1 cellular context compared by ENCODE assay signal in the genomic region with DNA sequence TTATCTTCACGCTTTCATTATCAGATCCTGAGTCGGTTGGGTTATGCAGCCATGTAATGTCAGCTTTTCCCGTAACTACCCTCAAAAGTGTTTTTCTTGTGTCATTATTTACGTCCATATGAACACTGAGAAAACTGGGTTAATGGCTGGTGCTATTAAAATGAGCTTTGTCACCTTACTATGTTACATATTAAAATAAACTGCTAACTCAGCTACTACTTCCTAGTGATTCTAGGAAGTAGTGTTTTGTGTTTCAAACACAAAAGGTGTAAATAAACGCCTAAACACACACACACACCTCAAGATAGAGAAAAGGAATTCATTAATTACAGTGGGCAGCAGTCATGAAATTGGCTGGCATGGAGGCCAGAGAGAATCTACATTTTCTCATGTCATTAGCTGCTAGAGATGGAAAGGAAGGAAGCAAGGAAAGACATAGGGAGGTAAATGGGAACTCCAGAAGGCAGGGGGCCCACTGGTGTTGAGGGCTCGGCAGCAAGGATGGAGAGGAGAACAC.
A peak's percentile ranks its signal among the peaks of the same experiment; 100 is the strongest.
TF ChIP-seq lines count a peak whose summit lies in the region.

No MANE protein-coding gene starts in this region.

TF ChIP-seq in HepG2, 621 proteins besides CTCF, POLR2A, EP300 and RAD21 (continues in another document):
- TF ChIP-seq ZNF749 (CRISPR knock-in tag; IDR thresholded peaks at IDR 0.05; ENCODE audit: borderline replicate concordance) (0 out of 2 replicates have a peak, but pooled peaks have one; percentile 28), KAT8 (CRISPR knock-in tag; IDR thresholded peaks at IDR 0.05) (no peak), EEA1 (CRISPR knock-in tag; IDR thresholded peaks at IDR 0.05; ENCODE audit: borderline replicate concordance) (no peak), ZNF678 (CRISPR knock-in tag; IDR thresholded peaks at IDR 0.05) (no peak), ZNF614 (CRISPR knock-in tag; IDR thresholded peaks at IDR 0.05; ENCODE audit: borderline replicate concordance) (0 out of 2 replicates have a peak, but pooled peaks have one; percentile 5), CHD4 (IDR thresholded peaks at IDR 0.05; ENCODE audit: borderline replicate concordance, low read length) (peak; percentile 67), SP2 (CRISPR knock-in tag; IDR thresholded peaks at IDR 0.05) (no peak), ZNF546 (CRISPR knock-in tag; conservative IDR thresholded peaks at IDR 0.05) (peak; percentile 81; the same call in 1 of the 2 replicates), TP53 (CRISPR knock-in tag; conservative IDR thresholded peaks at IDR 0.05) (0 out of 2 replicates have a peak, but pooled peaks have one; percentile 4), ZMYM4 (CRISPR knock-in tag; IDR thresholded peaks at IDR 0.05) (no peak), SSRP1 (CRISPR knock-in tag; IDR thresholded peaks at IDR 0.05) (peak; percentile 99), JDP2 (CRISPR knock-in tag; IDR thresholded peaks at IDR 0.05; ENCODE audit: borderline replicate concordance) (0 out of 2 replicates have a peak, but pooled peaks have one; percentile 22), ZSCAN31 (CRISPR knock-in tag; IDR thresholded peaks at IDR 0.05; ENCODE audit: low read depth) (no peak), SAFB2 (CRISPR knock-in tag; IDR thresholded peaks at IDR 0.05; ENCODE audit: borderline replicate concordance, low read depth) (no peak), FOXK1 (CRISPR knock-in tag; IDR thresholded peaks at IDR 0.05; ENCODE audit: borderline replicate concordance, low read depth) (no peak), KAT7 (CRISPR knock-in tag; IDR thresholded peaks at IDR 0.05; ENCODE audit: borderline replicate concordance) (no peak), SYNCRIP (IDR thresholded peaks at IDR 0.05; ENCODE audit: insufficient read depth, low read depth, low read length) (no peak), ZNF567 (CRISPR knock-in tag; IDR thresholded peaks at IDR 0.05; ENCODE audit: borderline replicate concordance) (0 out of 2 replicates have a peak, but pooled peaks have one; percentile 12), ZNF33A (CRISPR knock-in tag; IDR thresholded peaks at IDR 0.05; ENCODE audit: borderline replicate concordance) (no peak; the same call in 1 of the 2 replicates), ZNF607 (CRISPR knock-in tag; IDR thresholded peaks at IDR 0.05; ENCODE audit: borderline replicate concordance) (peak; percentile 69; the same call in 1 of the 2 replicates), ZNF615 (CRISPR knock-in tag; IDR thresholded peaks at IDR 0.05; ENCODE audit: borderline replicate concordance) (0 out of 2 replicates have a peak, but pooled peaks have one; percentile 18), FOXJ3 (CRISPR knock-in tag; IDR thresholded peaks at IDR 0.05; ENCODE audit: borderline replicate concordance) (no peak; the same call in 1 of the 2 replicates), AHR (CRISPR knock-in tag; IDR thresholded peaks at IDR 0.05) (no peak), TGIF2 (CRISPR knock-in tag; IDR thresholded peaks at IDR 0.05) (0 out of 2 replicates have a peak, but pooled peaks have one; percentile 56), IKZF1 (IDR thresholded peaks at IDR 0.05) (no peak), ELF3 (CRISPR knock-in tag; IDR thresholded peaks at IDR 0.05) (no peak), CCDC6 (CRISPR knock-in tag; IDR thresholded peaks at IDR 0.05) (peak; percentile 86), SP4 (CRISPR knock-in tag; IDR thresholded peaks at IDR 0.05) (no peak), GLI4 (CRISPR knock-in tag; IDR thresholded peaks at IDR 0.05; ENCODE audit: borderline replicate concordance) (no peak; the same call in 1 of the 2 replicates), ZNF629 (CRISPR knock-in tag; conservative IDR thresholded peaks at IDR 0.05) (no peak), ZNF746 (CRISPR knock-in tag; IDR thresholded peaks at IDR 0.05) (0 out of 2 replicates have a peak, but pooled peaks have one; percentile 6), KMT2B (CRISPR knock-in tag; IDR thresholded peaks at IDR 0.05) (no peak), SMYD3 (CRISPR knock-in tag; IDR thresholded peaks at IDR 0.05) (no peak), SIX1 (CRISPR knock-in tag; IDR thresholded peaks at IDR 0.05; ENCODE audit: borderline replicate concordance) (peak; percentile 19; the same call in 1 of the 2 replicates), ZNF674 (CRISPR knock-in tag; IDR thresholded peaks at IDR 0.05; ENCODE audit: low read depth) (no peak; the same call in 1 of the 2 replicates)
- TF ChIP-seq, protein P1, sequence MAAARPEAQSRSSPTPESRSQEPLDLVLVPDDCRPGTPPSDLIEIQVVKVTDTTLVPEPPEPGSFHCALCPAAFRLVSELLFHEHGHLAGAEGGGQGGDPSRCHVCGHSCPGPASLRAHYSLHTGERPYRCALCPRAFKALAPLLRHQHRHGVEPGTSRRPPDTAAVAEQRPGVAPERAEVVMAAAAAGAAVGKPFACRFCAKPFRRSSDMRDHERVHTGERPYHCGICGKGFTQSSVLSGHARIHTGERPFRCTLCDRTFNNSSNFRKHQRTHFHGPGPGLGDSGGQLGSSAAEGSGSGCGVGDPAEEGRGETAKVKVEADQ (CRISPR knock-in tag; IDR thresholded peaks at IDR 0.05; ENCODE audit: borderline replicate concordance): peak; percentile 13; the same call in 1 of the 2 replicates
- TF ChIP-seq, protein P2, sequence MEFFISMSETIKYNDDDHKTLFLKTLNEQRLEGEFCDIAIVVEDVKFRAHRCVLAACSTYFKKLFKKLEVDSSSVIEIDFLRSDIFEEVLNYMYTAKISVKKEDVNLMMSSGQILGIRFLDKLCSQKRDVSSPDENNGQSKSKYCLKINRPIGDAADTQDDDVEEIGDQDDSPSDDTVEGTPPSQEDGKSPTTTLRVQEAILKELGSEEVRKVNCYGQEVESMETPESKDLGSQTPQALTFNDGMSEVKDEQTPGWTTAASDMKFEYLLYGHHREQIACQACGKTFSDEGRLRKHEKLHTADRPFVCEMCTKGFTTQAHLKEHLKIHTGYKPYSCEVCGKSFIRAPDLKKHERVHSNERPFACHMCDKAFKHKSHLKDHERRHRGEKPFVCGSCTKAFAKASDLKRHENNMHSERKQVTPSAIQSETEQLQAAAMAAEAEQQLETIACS (CRISPR knock-in tag; IDR thresholded peaks at IDR 0.05): no peak
- TF ChIP-seq, protein P3, sequence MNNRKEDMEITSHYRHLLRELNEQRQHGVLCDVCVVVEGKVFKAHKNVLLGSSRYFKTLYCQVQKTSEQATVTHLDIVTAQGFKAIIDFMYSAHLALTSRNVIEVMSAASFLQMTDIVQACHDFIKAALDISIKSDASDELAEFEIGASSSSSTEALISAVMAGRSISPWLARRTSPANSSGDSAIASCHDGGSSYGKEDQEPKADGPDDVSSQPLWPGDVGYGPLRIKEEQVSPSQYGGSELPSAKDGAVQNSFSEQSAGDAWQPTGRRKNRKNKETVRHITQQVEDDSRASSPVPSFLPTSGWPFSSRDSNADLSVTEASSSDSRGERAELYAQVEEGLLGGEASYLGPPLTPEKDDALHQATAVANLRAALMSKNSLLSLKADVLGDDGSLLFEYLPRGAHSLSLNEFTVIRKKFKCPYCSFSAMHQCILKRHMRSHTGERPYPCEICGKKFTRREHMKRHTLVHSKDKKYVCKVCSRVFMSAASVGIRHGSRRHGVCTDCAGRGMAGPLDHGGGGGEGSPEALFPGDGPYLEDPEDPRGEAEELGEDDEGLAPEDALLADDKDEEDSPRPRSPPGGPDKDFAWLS (CRISPR knock-in tag; IDR thresholded peaks at IDR 0.05; ENCODE audit: borderline replicate concordance): peak; percentile 18; the same call in 1 of the 2 replicates
- TF ChIP-seq, protein P4, sequence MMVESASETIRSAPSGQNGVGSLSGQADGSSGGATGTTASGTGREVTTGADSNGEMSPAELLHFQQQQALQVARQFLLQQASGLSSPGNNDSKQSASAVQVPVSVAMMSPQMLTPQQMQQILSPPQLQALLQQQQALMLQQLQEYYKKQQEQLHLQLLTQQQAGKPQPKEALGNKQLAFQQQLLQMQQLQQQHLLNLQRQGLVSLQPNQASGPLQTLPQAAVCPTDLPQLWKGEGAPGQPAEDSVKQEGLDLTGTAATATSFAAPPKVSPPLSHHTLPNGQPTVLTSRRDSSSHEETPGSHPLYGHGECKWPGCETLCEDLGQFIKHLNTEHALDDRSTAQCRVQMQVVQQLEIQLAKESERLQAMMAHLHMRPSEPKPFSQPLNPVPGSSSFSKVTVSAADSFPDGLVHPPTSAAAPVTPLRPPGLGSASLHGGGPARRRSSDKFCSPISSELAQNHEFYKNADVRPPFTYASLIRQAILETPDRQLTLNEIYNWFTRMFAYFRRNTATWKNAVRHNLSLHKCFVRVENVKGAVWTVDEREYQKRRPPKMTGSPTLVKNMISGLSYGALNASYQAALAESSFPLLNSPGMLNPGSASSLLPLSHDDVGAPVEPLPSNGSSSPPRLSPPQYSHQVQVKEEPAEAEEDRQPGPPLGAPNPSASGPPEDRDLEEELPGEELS (CRISPR knock-in tag; IDR thresholded peaks at IDR 0.05): no peak
- TF ChIP-seq, protein P5, sequence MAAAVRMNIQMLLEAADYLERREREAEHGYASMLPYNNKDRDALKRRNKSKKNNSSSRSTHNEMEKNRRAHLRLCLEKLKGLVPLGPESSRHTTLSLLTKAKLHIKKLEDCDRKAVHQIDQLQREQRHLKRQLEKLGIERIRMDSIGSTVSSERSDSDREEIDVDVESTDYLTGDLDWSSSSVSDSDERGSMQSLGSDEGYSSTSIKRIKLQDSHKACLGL (CRISPR knock-in tag; IDR thresholded peaks at IDR 0.05): no peak
- TF ChIP-seq, protein P6, sequence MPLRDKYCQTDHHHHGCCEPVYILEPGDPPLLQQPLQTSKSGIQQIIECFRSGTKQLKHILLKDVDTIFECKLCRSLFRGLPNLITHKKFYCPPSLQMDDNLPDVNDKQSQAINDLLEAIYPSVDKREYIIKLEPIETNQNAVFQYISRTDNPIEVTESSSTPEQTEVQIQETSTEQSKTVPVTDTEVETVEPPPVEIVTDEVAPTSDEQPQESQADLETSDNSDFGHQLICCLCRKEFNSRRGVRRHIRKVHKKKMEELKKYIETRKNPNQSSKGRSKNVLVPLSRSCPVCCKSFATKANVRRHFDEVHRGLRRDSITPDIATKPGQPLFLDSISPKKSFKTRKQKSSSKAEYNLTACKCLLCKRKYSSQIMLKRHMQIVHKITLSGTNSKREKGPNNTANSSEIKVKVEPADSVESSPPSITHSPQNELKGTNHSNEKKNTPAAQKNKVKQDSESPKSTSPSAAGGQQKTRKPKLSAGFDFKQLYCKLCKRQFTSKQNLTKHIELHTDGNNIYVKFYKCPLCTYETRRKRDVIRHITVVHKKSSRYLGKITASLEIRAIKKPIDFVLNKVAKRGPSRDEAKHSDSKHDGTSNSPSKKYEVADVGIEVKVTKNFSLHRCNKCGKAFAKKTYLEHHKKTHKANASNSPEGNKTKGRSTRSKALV (CRISPR knock-in tag; IDR thresholded peaks at IDR 0.05): no peak
- TF ChIP-seq, protein P7, sequence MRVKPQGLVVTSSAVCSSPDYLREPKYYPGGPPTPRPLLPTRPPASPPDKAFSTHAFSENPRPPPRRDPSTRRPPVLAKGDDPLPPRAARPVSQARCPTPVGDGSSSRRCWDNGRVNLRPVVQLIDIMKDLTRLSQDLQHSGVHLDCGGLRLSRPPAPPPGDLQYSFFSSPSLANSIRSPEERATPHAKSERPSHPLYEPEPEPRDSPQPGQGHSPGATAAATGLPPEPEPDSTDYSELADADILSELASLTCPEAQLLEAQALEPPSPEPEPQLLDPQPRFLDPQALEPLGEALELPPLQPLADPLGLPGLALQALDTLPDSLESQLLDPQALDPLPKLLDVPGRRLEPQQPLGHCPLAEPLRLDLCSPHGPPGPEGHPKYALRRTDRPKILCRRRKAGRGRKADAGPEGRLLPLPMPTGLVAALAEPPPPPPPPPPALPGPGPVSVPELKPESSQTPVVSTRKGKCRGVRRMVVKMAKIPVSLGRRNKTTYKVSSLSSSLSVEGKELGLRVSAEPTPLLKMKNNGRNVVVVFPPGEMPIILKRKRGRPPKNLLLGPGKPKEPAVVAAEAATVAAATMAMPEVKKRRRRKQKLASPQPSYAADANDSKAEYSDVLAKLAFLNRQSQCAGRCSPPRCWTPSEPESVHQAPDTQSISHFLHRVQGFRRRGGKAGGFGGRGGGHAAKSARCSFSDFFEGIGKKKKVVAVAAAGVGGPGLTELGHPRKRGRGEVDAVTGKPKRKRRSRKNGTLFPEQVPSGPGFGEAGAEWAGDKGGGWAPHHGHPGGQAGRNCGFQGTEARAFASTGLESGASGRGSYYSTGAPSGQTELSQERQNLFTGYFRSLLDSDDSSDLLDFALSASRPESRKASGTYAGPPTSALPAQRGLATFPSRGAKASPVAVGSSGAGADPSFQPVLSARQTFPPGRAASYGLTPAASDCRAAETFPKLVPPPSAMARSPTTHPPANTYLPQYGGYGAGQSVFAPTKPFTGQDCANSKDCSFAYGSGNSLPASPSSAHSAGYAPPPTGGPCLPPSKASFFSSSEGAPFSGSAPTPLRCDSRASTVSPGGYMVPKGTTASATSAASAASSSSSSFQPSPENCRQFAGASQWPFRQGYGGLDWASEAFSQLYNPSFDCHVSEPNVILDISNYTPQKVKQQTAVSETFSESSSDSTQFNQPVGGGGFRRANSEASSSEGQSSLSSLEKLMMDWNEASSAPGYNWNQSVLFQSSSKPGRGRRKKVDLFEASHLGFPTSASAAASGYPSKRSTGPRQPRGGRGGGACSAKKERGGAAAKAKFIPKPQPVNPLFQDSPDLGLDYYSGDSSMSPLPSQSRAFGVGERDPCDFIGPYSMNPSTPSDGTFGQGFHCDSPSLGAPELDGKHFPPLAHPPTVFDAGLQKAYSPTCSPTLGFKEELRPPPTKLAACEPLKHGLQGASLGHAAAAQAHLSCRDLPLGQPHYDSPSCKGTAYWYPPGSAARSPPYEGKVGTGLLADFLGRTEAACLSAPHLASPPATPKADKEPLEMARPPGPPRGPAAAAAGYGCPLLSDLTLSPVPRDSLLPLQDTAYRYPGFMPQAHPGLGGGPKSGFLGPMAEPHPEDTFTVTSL (CRISPR knock-in tag; IDR thresholded peaks at IDR 0.05; ENCODE audit: borderline replicate concordance): no peak; the same call in 1 of the 2 replicates
- TF ChIP-seq, protein P8, sequence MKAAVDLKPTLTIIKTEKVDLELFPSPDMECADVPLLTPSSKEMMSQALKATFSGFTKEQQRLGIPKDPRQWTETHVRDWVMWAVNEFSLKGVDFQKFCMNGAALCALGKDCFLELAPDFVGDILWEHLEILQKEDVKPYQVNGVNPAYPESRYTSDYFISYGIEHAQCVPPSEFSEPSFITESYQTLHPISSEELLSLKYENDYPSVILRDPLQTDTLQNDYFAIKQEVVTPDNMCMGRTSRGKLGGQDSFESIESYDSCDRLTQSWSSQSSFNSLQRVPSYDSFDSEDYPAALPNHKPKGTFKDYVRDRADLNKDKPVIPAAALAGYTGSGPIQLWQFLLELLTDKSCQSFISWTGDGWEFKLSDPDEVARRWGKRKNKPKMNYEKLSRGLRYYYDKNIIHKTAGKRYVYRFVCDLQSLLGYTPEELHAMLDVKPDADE (CRISPR knock-in tag; IDR thresholded peaks at IDR 0.05): no peak
